Comparison of ENCODE assay signal across 8 cellular contexts in the genomic region with DNA sequence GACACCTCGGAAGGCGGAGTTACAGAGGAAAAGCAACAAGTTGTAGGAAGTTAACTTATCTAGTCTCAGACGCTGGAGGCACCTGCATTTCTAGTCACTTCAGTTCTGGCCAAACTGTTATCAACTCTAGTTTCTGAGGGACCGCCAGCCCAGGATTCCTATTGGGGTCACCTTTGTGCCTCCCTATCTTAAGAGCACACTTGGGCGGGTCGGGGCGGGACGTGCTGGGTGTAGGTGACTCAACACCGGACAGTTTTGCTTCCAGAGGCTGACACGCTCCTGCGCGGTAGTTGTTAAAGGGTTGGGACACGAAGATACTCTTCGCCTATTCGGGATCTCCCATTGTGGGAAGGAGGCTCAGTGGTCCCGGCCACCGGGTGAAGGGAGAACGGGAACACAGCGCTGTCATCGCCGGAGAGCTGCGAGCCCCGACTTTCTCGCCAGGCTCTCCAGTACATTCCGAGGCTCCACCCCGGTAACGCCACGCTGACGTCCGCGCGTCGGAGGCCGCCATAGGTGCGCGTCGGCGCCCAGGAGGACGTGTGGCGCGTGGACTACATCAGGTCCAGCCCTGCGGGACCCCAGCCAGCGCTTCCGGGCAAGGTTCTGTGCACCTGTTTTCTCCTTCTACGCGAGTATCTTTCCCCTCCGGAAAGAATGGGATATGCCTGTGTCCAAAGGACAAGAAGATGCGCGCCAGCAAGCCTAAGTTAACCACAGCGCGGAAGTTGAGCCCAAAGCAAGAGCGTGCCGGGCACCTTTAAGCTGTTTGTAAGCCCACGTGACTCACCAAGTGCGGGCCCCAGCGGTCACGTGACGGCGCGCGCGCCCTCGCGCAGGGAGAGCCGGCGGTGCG. TPM values are rescaled to one million over a fixed set of nuclear protein-coding genes. Genes with fewer than 3 reads are reported as not detected.
DNase-seq lines count a peak whose midpoint lies in the region; TF ChIP-seq lines count a peak whose summit lies in the region.

A gene (plus strand): TSS at position 842 of the 856 bp plus-strand sequence. CDS start 35,016 bp downstream, outside the sequence.

- TF ChIP-seq CTCF in H9 (conservative IDR thresholded peaks at IDR 0.05) (no peak), foreskin fibroblast (IDR thresholded peaks at IDR 0.05; ENCODE audit: low read depth, low read length) (no peak), neural progenitor cell (IDR thresholded peaks at IDR 0.05) (no peak)

- H3K4me3 ChIP-seq in foreskin fibroblast (ENCODE audit: low read depth in 1 of 2, low read length in 2 of 2) (peak within 1 kb of the TSS; percentile 81 to 86), neural progenitor cell (peak within 1 kb of the TSS; percentile 87), stomach smooth muscle (ENCODE audit: low read length in 2 of 2) (peak within 1 kb of the TSS; percentile 91 to 94)

- no peaks in the 10 kb centered on the region for H3K9me3 ChIP-seq in ES-I3 (ENCODE audit: control insufficient read depth, insufficient read depth, low read length)
- H3K9me3 ChIP-seq in H9 (ENCODE audit: control insufficient read depth, low read depth, low read length): no peaks in the 10 kb centered on the region
- H3K9me3 ChIP-seq in neural progenitor cell (ENCODE audit: low read depth): no peaks in the 10 kb centered on the region
- no peaks in the 10 kb centered on the region for H3K9me3 ChIP-seq in stomach smooth muscle (ENCODE audit: control insufficient read depth in 2 of 2, low read length in 2 of 2)

- DNase-seq in H9 (peak; percentile 97), M059J (ENCODE audit: low read depth) (peak; percentile 95), SHP77 treated with DMSO at 0.1 percent for 48 hours (lab: John Stamatoyannopoulos, UW) (peak; percentile 79), foreskin fibroblast (peak; percentile 96 to 99), neural progenitor cell (ENCODE audit: low spot score) (peak; percentile 99)
- DNase-seq in activated naive CD4-positive, alpha-beta T cell (lab: John Stamatoyannopoulos, UW): peak; percentile 86 to 95 (median 88)

- no peaks in the 10 kb centered on the region; a peak in 1 of 5 replicates for H3K9me3 Mint-ChIP-seq in H9
- peaks cover 3% of the 10 kb centered on the region for H3K9me3 Mint-ChIP-seq in neural progenitor cell

- H3K23ac ChIP-seq in H9 (ENCODE audit: insufficient read length, low read depth, low read length): no peak within 1 kb of the TSS

- H2BK20ac ChIP-seq in H9 (ENCODE audit: low read depth, low read length, poor library complexity, severe bottlenecking): no peak within 1 kb of the TSS

- H3K23me2 ChIP-seq in H9 (ENCODE audit: insufficient read length, low read depth, low read length, poor library complexity, severe bottlenecking): peaks cover 6% of the 10 kb centered on the region

- no peak within 1 kb of the TSS for H2AK5ac ChIP-seq in H9 (ENCODE audit: insufficient read length, low read length)

- H3K36me3 ChIP-seq in ES-I3 (ENCODE audit: insufficient read depth, low read length): no peaks in the 10 kb centered on the region
- no peaks in the 10 kb centered on the region for H3K36me3 ChIP-seq in neural progenitor cell
- H3K36me3 ChIP-seq in stomach smooth muscle (ENCODE audit: control insufficient read depth in 2 of 2, insufficient read depth in 2 of 2, low read length in 2 of 2): no peaks in the 10 kb centered on the region

- no peak within 1 kb of the TSS for H3K4ac ChIP-seq in H9 (ENCODE audit: low read depth, low read length)

- H3K27ac Mint-ChIP-seq in H9: peak within 1 kb of the TSS; percentile 100
- peak within 1 kb of the TSS; percentile 98 for H3K27ac Mint-ChIP-seq in neural progenitor cell

- no peak within 1 kb of the TSS for H2BK120ac ChIP-seq in H9 (ENCODE audit: low read depth, low read length, poor library complexity, severe bottlenecking)

- no peaks in the 10 kb centered on the region for H3K27me3 ChIP-seq in H9 (ENCODE audit: insufficient read depth, low read length)
- peaks cover 12% of the 10 kb centered on the region for H3K27me3 ChIP-seq in neural progenitor cell
- no peaks in the 10 kb centered on the region for H3K27me3 ChIP-seq in stomach smooth muscle (ENCODE audit: control insufficient read depth in 1 of 2, insufficient read depth in 2 of 2, low read length in 2 of 2)

- H3K36me3 Mint-ChIP-seq in H9 (ENCODE audit: insufficient read depth in 1 of 3, low read depth in 3 of 3) (no peaks in the 10 kb centered on the region), neural progenitor cell (no peaks in the 10 kb centered on the region)

- peaks cover 18 to 32% of the 10 kb centered on the region in 2 experiments for H3K4me1 Mint-ChIP-seq in H9
- peaks cover 13% of the 10 kb centered on the region for H3K4me1 Mint-ChIP-seq in neural progenitor cell

- H2BK15ac ChIP-seq in H9 (ENCODE audit: low read depth, low read length): no peak within 1 kb of the TSS

- H3K56ac ChIP-seq in H9 (ENCODE audit: insufficient read length, low read depth, low read length): no peak within 1 kb of the TSS

- WGBS in H9 (ENCODE audit: extremely low coverage, insufficient read length, low lambda C conversion rate): no CpG with 5 or more reads among the region's 67 CpGs

- no peak within 1 kb of the TSS for H4K5ac ChIP-seq in H9 (ENCODE audit: insufficient read length, low read depth, low read length)

- H2BK12ac ChIP-seq in H9 (ENCODE audit: insufficient read length, low read depth, low read length): no peak within 1 kb of the TSS

- no peak within 1 kb of the TSS for H4K8ac ChIP-seq in H9 (replicated peaks; ENCODE audit: insufficient read length, low read depth, low read length)

- H3K14ac ChIP-seq in H9 (ENCODE audit: insufficient read depth, low read length): peak within 1 kb of the TSS; percentile 65

- H3K27ac ChIP-seq in H9 (ENCODE audit: insufficient read length, low read depth, low read length) (peak within 1 kb of the TSS; percentile 49), neural progenitor cell (peak within 1 kb of the TSS; percentile 92), stomach smooth muscle (ENCODE audit: low read length) (peak within 1 kb of the TSS; percentile 96)

- H3K4me2 ChIP-seq in H9 (ENCODE audit: insufficient read depth, insufficient read length, low read length) (peak within 1 kb of the TSS; percentile 55), neural progenitor cell (peak within 1 kb of the TSS; percentile 85)

- no peaks in the 10 kb centered on the region for H3K4me1 ChIP-seq in ES-I3 (ENCODE audit: insufficient read depth, low read length)
- H3K4me1 ChIP-seq in H9 (ENCODE audit: insufficient read depth, low read length): no peaks in the 10 kb centered on the region; the same call in 1 of the 2 replicates
- H3K4me1 ChIP-seq in neural progenitor cell: no peaks in the 10 kb centered on the region
- peaks cover 9% of the 10 kb centered on the region for H3K4me1 ChIP-seq in stomach smooth muscle (ENCODE audit: control insufficient read depth, insufficient read depth, low read length)

- H4K20me1 ChIP-seq in H9 (ENCODE audit: control insufficient read depth, insufficient read depth, insufficient read length): no peaks in the 10 kb centered on the region
- H4K20me1 ChIP-seq in neural progenitor cell (ENCODE audit: low read depth): no peaks in the 10 kb centered on the region

- H3T11ph ChIP-seq in H9 (ENCODE audit: low read length): no peak within 1 kb of the TSS

- H4K91ac ChIP-seq in H9 (ENCODE audit: insufficient read length, low read depth, low read length): no peak within 1 kb of the TSS

- no peak within 1 kb of the TSS for H2AFZ ChIP-seq in H9 (ENCODE audit: low read length)
- peak within 1 kb of the TSS; percentile 91 for H2AFZ ChIP-seq in neural progenitor cell (replicated peaks)

- no peaks in the 10 kb centered on the region for H3K79me1 ChIP-seq in H9 (ENCODE audit: insufficient read depth, low read depth, low read length, poor library complexity, severe bottlenecking)

- H3K9ac ChIP-seq in ES-I3 (ENCODE audit: low read depth, low read length): peak within 1 kb of the TSS; percentile 59
- peak within 1 kb of the TSS; percentile 53 for H3K9ac ChIP-seq in H9 (ENCODE audit: extremely low read depth, insufficient read length, low read length)
- no peak within 1 kb of the TSS for H3K9ac ChIP-seq in neural progenitor cell
- H3K9ac ChIP-seq in stomach smooth muscle (ENCODE audit: low read length in 2 of 2): peak within 1 kb of the TSS; percentile 93 to 96

- no peaks in the 10 kb centered on the region for H3K27me3 Mint-ChIP-seq in H9 (ENCODE audit: low read depth)
- H3K27me3 Mint-ChIP-seq in neural progenitor cell (ENCODE audit: insufficient read depth, low read depth): peaks cover 12% of the 10 kb centered on the region

- H3K79me2 ChIP-seq in H9 (ENCODE audit: insufficient read depth, low read length): peaks cover 8% of the 10 kb centered on the region; the same call in 1 of the 2 replicates
- H3K79me2 ChIP-seq in neural progenitor cell (ENCODE audit: low read depth): peaks cover 15% of the 10 kb centered on the region

- H3F3A ChIP-seq in neural progenitor cell (ENCODE audit: low read depth): peaks cover 37% of the 10 kb centered on the region

- H2BK5ac ChIP-seq in H9 (ENCODE audit: insufficient read length, low read length): no peak within 1 kb of the TSS

- peak within 1 kb of the TSS; percentile 94 to 99 for H3K4me3 Mint-ChIP-seq in H9
- peak within 1 kb of the TSS; percentile 97 for H3K4me3 Mint-ChIP-seq in neural progenitor cell

- H3K18ac ChIP-seq in H9 (ENCODE audit: insufficient read length, low read depth, low read length): peak within 1 kb of the TSS; percentile 77

RNA-seq across cellular contexts. Expression of the gene that starts here (rescaled TPM):
- total RNA-seq in H9 (2021) (21.0 and 24.0 TPM in 2 replicates), neural progenitor cell (ENCODE audit: low replicate concordance) (11.1 TPM in 2 replicates)
- total RNA-seq in M059J (2014; rRNA removed; shearing (Covaris generic)): 17.7 and 17.8 TPM in 2 replicates

Comparison
In these comparisons a context has a peak if more than half of its experiments do, and no peak if none do; other contexts are left out.
1. Peak in every context shown above with its lines: DNase-seq, H3K4me3 ChIP-seq and H3K27ac ChIP-seq.